30 cellular contexts compared by ENCODE assay signal in genomic region chr13:47330031-47330430, GRCh38.
"Had no signal": no experiment of that assay in that cellular context is flagged by ENCODE, and none has a peak within 500 bp of the region (broad histone marks: within the 10 kb centered on the region; RNA-seq: fewer than 3 reads in every experiment).

No MANE protein-coding gene starts in this region.

- H3K36me3 ChIP-seq: adrenal gland, cardiac muscle cell had no signal

- ATAC-seq: activated CD8-positive, alpha-beta T cell treated with anti-CD3 and anti-CD28 coated beads for 36 hours; activated naive CD4-positive, alpha-beta T cell treated with anti-CD3 and anti-CD28 coated beads, Interleukin-2, amount 50 U/mL, for 72 hours; activated T-cell treated with anti-CD3 and anti-CD28 coated beads, Interleukin-2, amount 50 U/mL, for 4 hours; activated T-cell treated with anti-CD3 and anti-CD28 coated beads, Interleukin-2, amount 50 U/mL, for 72 hours; activated T-helper 17 cell treated with anti-CD3 and anti-CD28 coated beads, Interleukin-2, amount 50 U/mL, for 72 hours had no signal

- H3K4me3 ChIP-seq: adrenal gland, cardiac muscle cell had no signal

- H3K9me3 ChIP-seq: adrenal gland had no signal

- H3K27me3 ChIP-seq: adrenal gland, cardiac muscle cell had no signal

- H3K27ac ChIP-seq: adrenal gland, cardiac muscle cell, VCaP had no signal

- H3K4me1 ChIP-seq: adrenal gland had no signal

- DNase-seq: activated B cell treated with CpG ODN at 0.5 μM for 24 hours; activated CD4-positive, alpha-beta T cell treated with anti-CD3 and anti-CD28 coated beads for 4 hours; activated CD4-positive, alpha-beta T cell treated with anti-CD3 and anti-CD28 coated beads, Interleukin-2, amount 10 ng/mL, durations not matched to agents 24 days and 14 days; activated CD4-positive, alpha-beta T cell treated with anti-CD3 and anti-CD28 coated beads, Interleukin-2, amount 50 U/mL, for 1 hour; activated CD4-positive, alpha-beta T cell treated with anti-CD3 and anti-CD28 coated beads, Interleukin-2, amount 50 U/mL, for 4 hours; activated CD4-positive, CD25-positive, alpha-beta regulatory T cell treated with anti-CD3 and anti-CD28 coated beads, Interleukin-2, amount 50 U/mL, for 72 hours; activated CD8-positive, alpha-beta memory T cell treated with anti-CD3 and anti-CD28 coated beads, Interleukin-2, amount 50 U/mL, for 4 hours; activated CD8-positive, alpha-beta T cell treated with anti-CD3 and anti-CD28 coated beads for 36 hours; activated effector memory CD4-positive, alpha-beta T cell treated with anti-CD3 and anti-CD28 coated beads, Interleukin-2, amount 50 U/mL, for 16 hours; activated gamma-delta T cell treated with Interleukin-2 at 50 U/mL for 16 hours; activated naive CD4-positive, alpha-beta T cell; activated naive CD4-positive, alpha-beta T cell treated with anti-CD3 and anti-CD28 coated beads for 36 hours; activated naive CD4-positive, alpha-beta T cell treated with anti-CD3 and anti-CD28 coated beads, Interleukin-2, amount 50 U/mL, for 16 hours; activated naive CD8-positive, alpha-beta T cell treated with anti-CD3 and anti-CD28 coated beads for 36 hours; activated T-cell treated with anti-CD3 and anti-CD28 coated beads for 4 hours; activated T-cell treated with anti-CD3 and anti-CD28 coated beads, Interleukin-2, amount 50 U/mL, for 1 hour; activated T-cell treated with anti-CD3 and anti-CD28 coated beads, Interleukin-2, amount 50 U/mL, for 4 hours; activated T-cell treated with anti-CD3 and anti-CD28 coated beads, Interleukin-2, amount 50 U/mL, for 72 hours; adrenal gland; amniotic stem cell; aorta; caudate nucleus; cerebellar nuclear complex; T-helper 1 cell; T-helper 2 cell; T-helper 9 cell had no signal
